2 cellular contexts compared by ENCODE assay signal in the genomic region with DNA sequence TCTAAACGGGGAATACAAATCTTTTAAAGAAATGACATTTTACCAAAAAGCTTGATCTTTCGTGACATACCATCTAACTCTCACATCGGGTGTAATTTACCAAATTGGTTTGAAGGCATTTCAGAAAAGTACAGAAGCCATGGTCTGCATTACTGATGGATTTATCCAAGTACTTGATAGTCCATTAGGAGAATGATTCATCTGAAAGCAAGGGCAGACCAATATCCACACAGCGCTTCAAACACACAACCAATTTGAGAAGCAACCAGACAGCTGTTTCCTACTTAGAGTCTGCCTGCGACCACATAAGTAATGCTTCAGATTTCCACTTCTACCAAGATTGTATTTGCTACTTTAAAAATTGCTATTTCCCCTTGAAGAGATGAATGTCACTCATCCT.
A peak's percentile ranks its signal among the peaks of the same experiment; 100 is the strongest.
TF ChIP-seq lines count a peak whose summit lies in the region.

No MANE protein-coding gene starts in this region.

TF ChIP-seq in neural cell, 6 proteins besides CTCF, POLR2A, EP300 and RAD21 (continued from another document):
- TF ChIP-seq, protein P1, sequence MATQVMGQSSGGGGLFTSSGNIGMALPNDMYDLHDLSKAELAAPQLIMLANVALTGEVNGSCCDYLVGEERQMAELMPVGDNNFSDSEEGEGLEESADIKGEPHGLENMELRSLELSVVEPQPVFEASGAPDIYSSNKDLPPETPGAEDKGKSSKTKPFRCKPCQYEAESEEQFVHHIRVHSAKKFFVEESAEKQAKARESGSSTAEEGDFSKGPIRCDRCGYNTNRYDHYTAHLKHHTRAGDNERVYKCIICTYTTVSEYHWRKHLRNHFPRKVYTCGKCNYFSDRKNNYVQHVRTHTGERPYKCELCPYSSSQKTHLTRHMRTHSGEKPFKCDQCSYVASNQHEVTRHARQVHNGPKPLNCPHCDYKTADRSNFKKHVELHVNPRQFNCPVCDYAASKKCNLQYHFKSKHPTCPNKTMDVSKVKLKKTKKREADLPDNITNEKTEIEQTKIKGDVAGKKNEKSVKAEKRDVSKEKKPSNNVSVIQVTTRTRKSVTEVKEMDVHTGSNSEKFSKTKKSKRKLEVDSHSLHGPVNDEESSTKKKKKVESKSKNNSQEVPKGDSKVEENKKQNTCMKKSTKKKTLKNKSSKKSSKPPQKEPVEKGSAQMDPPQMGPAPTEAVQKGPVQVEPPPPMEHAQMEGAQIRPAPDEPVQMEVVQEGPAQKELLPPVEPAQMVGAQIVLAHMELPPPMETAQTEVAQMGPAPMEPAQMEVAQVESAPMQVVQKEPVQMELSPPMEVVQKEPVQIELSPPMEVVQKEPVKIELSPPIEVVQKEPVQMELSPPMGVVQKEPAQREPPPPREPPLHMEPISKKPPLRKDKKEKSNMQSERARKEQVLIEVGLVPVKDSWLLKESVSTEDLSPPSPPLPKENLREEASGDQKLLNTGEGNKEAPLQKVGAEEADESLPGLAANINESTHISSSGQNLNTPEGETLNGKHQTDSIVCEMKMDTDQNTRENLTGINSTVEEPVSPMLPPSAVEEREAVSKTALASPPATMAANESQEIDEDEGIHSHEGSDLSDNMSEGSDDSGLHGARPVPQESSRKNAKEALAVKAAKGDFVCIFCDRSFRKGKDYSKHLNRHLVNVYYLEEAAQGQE (IDR thresholded peaks at IDR 0.05; ENCODE audit: borderline replicate concordance): peak; percentile 86
- TF ChIP-seq MXI1 (conservative IDR thresholded peaks at IDR 0.05; ENCODE audit: poor library complexity, severe bottlenecking) (no peak), POLR2AphosphoS5 (IDR thresholded peaks at IDR 0.05) (peak; percentile 88)

TF ChIP-seq in WTC11, 78 proteins besides CTCF, POLR2A, EP300 and RAD21 (continued from another document):
- TF ChIP-seq ZNF232 (CRISPR knock-in tag; IDR thresholded peaks at IDR 0.05) (no peak), NFE2L1 (CRISPR knock-in tag; IDR thresholded peaks at IDR 0.05) (no peak), NFYB (CRISPR knock-in tag; conservative IDR thresholded peaks at IDR 0.05; ENCODE audit: low read depth) (no peak), FOXK1 (CRISPR knock-in tag; IDR thresholded peaks at IDR 0.05) (no peak), SMAD4 (CRISPR knock-in tag; IDR thresholded peaks at IDR 0.05) (no peak), PRRX2 (CRISPR knock-in tag; IDR thresholded peaks at IDR 0.05) (no peak)
- TF ChIP-seq, protein P2, sequence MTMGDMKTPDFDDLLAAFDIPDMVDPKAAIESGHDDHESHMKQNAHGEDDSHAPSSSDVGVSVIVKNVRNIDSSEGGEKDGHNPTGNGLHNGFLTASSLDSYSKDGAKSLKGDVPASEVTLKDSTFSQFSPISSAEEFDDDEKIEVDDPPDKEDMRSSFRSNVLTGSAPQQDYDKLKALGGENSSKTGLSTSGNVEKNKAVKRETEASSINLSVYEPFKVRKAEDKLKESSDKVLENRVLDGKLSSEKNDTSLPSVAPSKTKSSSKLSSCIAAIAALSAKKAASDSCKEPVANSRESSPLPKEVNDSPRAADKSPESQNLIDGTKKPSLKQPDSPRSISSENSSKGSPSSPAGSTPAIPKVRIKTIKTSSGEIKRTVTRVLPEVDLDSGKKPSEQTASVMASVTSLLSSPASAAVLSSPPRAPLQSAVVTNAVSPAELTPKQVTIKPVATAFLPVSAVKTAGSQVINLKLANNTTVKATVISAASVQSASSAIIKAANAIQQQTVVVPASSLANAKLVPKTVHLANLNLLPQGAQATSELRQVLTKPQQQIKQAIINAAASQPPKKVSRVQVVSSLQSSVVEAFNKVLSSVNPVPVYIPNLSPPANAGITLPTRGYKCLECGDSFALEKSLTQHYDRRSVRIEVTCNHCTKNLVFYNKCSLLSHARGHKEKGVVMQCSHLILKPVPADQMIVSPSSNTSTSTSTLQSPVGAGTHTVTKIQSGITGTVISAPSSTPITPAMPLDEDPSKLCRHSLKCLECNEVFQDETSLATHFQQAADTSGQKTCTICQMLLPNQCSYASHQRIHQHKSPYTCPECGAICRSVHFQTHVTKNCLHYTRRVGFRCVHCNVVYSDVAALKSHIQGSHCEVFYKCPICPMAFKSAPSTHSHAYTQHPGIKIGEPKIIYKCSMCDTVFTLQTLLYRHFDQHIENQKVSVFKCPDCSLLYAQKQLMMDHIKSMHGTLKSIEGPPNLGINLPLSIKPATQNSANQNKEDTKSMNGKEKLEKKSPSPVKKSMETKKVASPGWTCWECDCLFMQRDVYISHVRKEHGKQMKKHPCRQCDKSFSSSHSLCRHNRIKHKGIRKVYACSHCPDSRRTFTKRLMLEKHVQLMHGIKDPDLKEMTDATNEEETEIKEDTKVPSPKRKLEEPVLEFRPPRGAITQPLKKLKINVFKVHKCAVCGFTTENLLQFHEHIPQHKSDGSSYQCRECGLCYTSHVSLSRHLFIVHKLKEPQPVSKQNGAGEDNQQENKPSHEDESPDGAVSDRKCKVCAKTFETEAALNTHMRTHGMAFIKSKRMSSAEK (CRISPR knock-in tag; IDR thresholded peaks at IDR 0.05; ENCODE audit: borderline replicate concordance): no peak
- TF ChIP-seq, protein P3, sequence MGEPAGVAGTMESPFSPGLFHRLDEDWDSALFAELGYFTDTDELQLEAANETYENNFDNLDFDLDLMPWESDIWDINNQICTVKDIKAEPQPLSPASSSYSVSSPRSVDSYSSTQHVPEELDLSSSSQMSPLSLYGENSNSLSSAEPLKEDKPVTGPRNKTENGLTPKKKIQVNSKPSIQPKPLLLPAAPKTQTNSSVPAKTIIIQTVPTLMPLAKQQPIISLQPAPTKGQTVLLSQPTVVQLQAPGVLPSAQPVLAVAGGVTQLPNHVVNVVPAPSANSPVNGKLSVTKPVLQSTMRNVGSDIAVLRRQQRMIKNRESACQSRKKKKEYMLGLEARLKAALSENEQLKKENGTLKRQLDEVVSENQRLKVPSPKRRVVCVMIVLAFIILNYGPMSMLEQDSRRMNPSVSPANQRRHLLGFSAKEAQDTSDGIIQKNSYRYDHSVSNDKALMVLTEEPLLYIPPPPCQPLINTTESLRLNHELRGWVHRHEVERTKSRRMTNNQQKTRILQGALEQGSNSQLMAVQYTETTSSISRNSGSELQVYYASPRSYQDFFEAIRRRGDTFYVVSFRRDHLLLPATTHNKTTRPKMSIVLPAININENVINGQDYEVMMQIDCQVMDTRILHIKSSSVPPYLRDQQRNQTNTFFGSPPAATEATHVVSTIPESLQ (CRISPR knock-in tag; IDR thresholded peaks at IDR 0.05): no peak
- TF ChIP-seq, protein P4, sequence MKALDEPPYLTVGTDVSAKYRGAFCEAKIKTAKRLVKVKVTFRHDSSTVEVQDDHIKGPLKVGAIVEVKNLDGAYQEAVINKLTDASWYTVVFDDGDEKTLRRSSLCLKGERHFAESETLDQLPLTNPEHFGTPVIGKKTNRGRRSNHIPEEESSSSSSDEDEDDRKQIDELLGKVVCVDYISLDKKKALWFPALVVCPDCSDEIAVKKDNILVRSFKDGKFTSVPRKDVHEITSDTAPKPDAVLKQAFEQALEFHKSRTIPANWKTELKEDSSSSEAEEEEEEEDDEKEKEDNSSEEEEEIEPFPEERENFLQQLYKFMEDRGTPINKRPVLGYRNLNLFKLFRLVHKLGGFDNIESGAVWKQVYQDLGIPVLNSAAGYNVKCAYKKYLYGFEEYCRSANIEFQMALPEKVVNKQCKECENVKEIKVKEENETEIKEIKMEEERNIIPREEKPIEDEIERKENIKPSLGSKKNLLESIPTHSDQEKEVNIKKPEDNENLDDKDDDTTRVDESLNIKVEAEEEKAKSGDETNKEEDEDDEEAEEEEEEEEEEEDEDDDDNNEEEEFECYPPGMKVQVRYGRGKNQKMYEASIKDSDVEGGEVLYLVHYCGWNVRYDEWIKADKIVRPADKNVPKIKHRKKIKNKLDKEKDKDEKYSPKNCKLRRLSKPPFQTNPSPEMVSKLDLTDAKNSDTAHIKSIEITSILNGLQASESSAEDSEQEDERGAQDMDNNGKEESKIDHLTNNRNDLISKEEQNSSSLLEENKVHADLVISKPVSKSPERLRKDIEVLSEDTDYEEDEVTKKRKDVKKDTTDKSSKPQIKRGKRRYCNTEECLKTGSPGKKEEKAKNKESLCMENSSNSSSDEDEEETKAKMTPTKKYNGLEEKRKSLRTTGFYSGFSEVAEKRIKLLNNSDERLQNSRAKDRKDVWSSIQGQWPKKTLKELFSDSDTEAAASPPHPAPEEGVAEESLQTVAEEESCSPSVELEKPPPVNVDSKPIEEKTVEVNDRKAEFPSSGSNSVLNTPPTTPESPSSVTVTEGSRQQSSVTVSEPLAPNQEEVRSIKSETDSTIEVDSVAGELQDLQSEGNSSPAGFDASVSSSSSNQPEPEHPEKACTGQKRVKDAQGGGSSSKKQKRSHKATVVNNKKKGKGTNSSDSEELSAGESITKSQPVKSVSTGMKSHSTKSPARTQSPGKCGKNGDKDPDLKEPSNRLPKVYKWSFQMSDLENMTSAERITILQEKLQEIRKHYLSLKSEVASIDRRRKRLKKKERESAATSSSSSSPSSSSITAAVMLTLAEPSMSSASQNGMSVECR (CRISPR knock-in tag; IDR thresholded peaks at IDR 0.05; ENCODE audit: borderline replicate concordance): no peak
- TF ChIP-seq, protein P5, sequence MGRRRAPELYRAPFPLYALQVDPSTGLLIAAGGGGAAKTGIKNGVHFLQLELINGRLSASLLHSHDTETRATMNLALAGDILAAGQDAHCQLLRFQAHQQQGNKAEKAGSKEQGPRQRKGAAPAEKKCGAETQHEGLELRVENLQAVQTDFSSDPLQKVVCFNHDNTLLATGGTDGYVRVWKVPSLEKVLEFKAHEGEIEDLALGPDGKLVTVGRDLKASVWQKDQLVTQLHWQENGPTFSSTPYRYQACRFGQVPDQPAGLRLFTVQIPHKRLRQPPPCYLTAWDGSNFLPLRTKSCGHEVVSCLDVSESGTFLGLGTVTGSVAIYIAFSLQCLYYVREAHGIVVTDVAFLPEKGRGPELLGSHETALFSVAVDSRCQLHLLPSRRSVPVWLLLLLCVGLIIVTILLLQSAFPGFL (CRISPR knock-in tag; IDR thresholded peaks at IDR 0.05; ENCODE audit: borderline replicate concordance): no peak
- TF ChIP-seq, protein P6, sequence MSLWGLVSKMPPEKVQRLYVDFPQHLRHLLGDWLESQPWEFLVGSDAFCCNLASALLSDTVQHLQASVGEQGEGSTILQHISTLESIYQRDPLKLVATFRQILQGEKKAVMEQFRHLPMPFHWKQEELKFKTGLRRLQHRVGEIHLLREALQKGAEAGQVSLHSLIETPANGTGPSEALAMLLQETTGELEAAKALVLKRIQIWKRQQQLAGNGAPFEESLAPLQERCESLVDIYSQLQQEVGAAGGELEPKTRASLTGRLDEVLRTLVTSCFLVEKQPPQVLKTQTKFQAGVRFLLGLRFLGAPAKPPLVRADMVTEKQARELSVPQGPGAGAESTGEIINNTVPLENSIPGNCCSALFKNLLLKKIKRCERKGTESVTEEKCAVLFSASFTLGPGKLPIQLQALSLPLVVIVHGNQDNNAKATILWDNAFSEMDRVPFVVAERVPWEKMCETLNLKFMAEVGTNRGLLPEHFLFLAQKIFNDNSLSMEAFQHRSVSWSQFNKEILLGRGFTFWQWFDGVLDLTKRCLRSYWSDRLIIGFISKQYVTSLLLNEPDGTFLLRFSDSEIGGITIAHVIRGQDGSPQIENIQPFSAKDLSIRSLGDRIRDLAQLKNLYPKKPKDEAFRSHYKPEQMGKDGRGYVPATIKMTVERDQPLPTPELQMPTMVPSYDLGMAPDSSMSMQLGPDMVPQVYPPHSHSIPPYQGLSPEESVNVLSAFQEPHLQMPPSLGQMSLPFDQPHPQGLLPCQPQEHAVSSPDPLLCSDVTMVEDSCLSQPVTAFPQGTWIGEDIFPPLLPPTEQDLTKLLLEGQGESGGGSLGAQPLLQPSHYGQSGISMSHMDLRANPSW (CRISPR knock-in tag; conservative IDR thresholded peaks at IDR 0.05; ENCODE audit: low read depth): no peak
- TF ChIP-seq, protein P7, sequence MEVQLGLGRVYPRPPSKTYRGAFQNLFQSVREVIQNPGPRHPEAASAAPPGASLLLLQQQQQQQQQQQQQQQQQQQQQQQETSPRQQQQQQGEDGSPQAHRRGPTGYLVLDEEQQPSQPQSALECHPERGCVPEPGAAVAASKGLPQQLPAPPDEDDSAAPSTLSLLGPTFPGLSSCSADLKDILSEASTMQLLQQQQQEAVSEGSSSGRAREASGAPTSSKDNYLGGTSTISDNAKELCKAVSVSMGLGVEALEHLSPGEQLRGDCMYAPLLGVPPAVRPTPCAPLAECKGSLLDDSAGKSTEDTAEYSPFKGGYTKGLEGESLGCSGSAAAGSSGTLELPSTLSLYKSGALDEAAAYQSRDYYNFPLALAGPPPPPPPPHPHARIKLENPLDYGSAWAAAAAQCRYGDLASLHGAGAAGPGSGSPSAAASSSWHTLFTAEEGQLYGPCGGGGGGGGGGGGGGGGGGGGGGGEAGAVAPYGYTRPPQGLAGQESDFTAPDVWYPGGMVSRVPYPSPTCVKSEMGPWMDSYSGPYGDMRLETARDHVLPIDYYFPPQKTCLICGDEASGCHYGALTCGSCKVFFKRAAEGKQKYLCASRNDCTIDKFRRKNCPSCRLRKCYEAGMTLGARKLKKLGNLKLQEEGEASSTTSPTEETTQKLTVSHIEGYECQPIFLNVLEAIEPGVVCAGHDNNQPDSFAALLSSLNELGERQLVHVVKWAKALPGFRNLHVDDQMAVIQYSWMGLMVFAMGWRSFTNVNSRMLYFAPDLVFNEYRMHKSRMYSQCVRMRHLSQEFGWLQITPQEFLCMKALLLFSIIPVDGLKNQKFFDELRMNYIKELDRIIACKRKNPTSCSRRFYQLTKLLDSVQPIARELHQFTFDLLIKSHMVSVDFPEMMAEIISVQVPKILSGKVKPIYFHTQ (CRISPR knock-in tag; IDR thresholded peaks at IDR 0.05): no peak
